In genomic region chr17:39813631-39814030, GRCh38 we compare ENCODE assay signal across 13 cellular contexts. TPM values are rescaled to one million over a fixed set of nuclear protein-coding genes. Genes with fewer than 3 reads are reported as not detected.
A peak's percentile ranks its signal among the peaks of the same experiment; 100 is the strongest.
DNase-seq lines count a peak whose midpoint lies in the region; ATAC-seq, FAIRE-seq and TF ChIP-seq lines count a peak whose summit lies in the region.
"Had no signal": no experiment of that assay in that cellular context is flagged by ENCODE, and none has a peak within 500 bp of the region (broad histone marks: within the 10 kb centered on the region; RNA-seq: fewer than 3 reads in every experiment).

No MANE protein-coding gene starts in this region.

- no peak overlapping the region for H3K4me3 ChIP-seq in gastroesophageal sphincter
- H3K4me3 ChIP-seq: testis had no signal

- no peaks in the 10 kb centered on the region for H3K4me1 ChIP-seq in gastroesophageal sphincter
- H3K4me1 ChIP-seq: BE2C, testis had no signal

- H3K4me3 Mint-ChIP-seq in activated CD4-positive, alpha-beta T cell treated with anti-CD3 and anti-CD28 coated beads, Interleukin-2, amount 10 ng/mL, durations not matched to agents 7 days and 5 days, result peak overlapping the region; percentile 61
- peak overlapping the region; percentile 80 for H3K4me3 Mint-ChIP-seq in activated naive CD4-positive, alpha-beta T cell treated with anti-CD3 and anti-CD28 coated beads, Interleukin-2, amount 50 U/mL, for 24 hours

- H3K27me3 Mint-ChIP-seq in activated CD4-positive, alpha-beta T cell treated with anti-CD3 and anti-CD28 coated beads, Interleukin-2, amount 10 ng/mL, durations not matched to agents 7 days and 5 days, result no peaks in the 10 kb centered on the region
- H3K27me3 Mint-ChIP-seq in activated naive CD4-positive, alpha-beta T cell treated with anti-CD3 and anti-CD28 coated beads, Interleukin-2, amount 50 U/mL, for 24 hours, result no peaks in the 10 kb centered on the region

- TF ChIP-seq CTCF in gastroesophageal sphincter (IDR thresholded peaks at IDR 0.05), result no peak

- TF ChIP-seq POLR2A in gastroesophageal sphincter (IDR thresholded peaks at IDR 0.05), result no peak

- peaks cover 64% of the 10 kb centered on the region for H3K4me1 Mint-ChIP-seq in activated CD4-positive, alpha-beta T cell treated with anti-CD3 and anti-CD28 coated beads, Interleukin-2, amount 10 ng/mL, durations not matched to agents 7 days and 5 days
- peaks cover 76% of the 10 kb centered on the region for H3K4me1 Mint-ChIP-seq in activated naive CD4-positive, alpha-beta T cell treated with anti-CD3 and anti-CD28 coated beads, Interleukin-2, amount 50 U/mL, for 24 hours

- H3K9me3 ChIP-seq in gastroesophageal sphincter, result no peaks in the 10 kb centered on the region
- H3K9me3 ChIP-seq: BE2C, testis had no signal

- peaks cover 57% of the 10 kb centered on the region for H3K36me3 Mint-ChIP-seq in activated CD4-positive, alpha-beta T cell treated with anti-CD3 and anti-CD28 coated beads, Interleukin-2, amount 10 ng/mL, durations not matched to agents 7 days and 5 days (ENCODE audit: low read depth)
- H3K36me3 Mint-ChIP-seq in activated naive CD4-positive, alpha-beta T cell treated with anti-CD3 and anti-CD28 coated beads, Interleukin-2, amount 50 U/mL, for 24 hours, result peaks cover 28% of the 10 kb centered on the region

- peak overlapping the region; percentile 93 for H3K27ac Mint-ChIP-seq in activated CD4-positive, alpha-beta T cell treated with anti-CD3 and anti-CD28 coated beads, Interleukin-2, amount 10 ng/mL, durations not matched to agents 7 days and 5 days
- peak overlapping the region; percentile 85 for H3K27ac Mint-ChIP-seq in activated naive CD4-positive, alpha-beta T cell treated with anti-CD3 and anti-CD28 coated beads, Interleukin-2, amount 50 U/mL, for 24 hours

- 20 to 79% methylated on average over 1 to 11 of the region's 11 CpGs for WGBS in gastroesophageal sphincter (ENCODE audit: low coverage in 1 of 2), 2 donors

- CTCF ChIA-PET in activated CD4-positive, alpha-beta T cell treated with anti-CD3 and anti-CD28 coated beads, Interleukin-2, amount 10 ng/mL, durations not matched to agents 7 days and 5 days (lab: Charles Lee), result interaction anchor here (0.6 to 1.8 kb wide), 3 partner anchors 8 to 163 kb away, joined by 3 to 6 read pairs (median 4); no protein-coding TSS in a partner anchor

- FAIRE-seq in GM18507 (lab: Jason Lieb, UNC), result peak; percentile 54

- H3K27ac ChIP-seq in gastroesophageal sphincter, result no peak overlapping the region
- H3K27ac ChIP-seq: testis had no signal

- no peak for TF ChIP-seq EP300 in gastroesophageal sphincter (IDR thresholded peaks at IDR 0.05)

- no peak for DNase-seq in GM18507 (ENCODE audit: extremely low spot score, insufficient read length, low read depth)
- peak; percentile 59 for DNase-seq in activated CD4-positive, alpha-beta T cell treated with anti-CD3 and anti-CD28 coated beads, Interleukin-2, amount 10 ng/mL, durations not matched to agents 7 days and 5 days
- peak; percentile 30 to 38 for DNase-seq in stimulated activated CD4-positive, alpha-beta T cell treated with anti-CD3 and anti-CD28 coated beads, Interleukin-2, amount 100 ng/mL, for 48 hours
- no peak for DNase-seq in NCI-H2107 (lab: John Stamatoyannopoulos, UW)
- DNase-seq in NCI-H187 (lab: John Stamatoyannopoulos, UW), result no peak
- DNase-seq: BE2C, NCI-H748 treated with DMSO at 0.1 percent for 48 hours, testis had no signal

- H3K27me3 ChIP-seq in gastroesophageal sphincter, result peaks cover 22% of the 10 kb centered on the region
- H3K27me3 ChIP-seq: testis had no signal

- no peaks in the 10 kb centered on the region for H3K36me3 ChIP-seq in gastroesophageal sphincter
- H3K36me3 ChIP-seq: BE2C had no signal

- peaks cover 6% of the 10 kb centered on the region for H3K9me3 Mint-ChIP-seq in activated CD4-positive, alpha-beta T cell treated with anti-CD3 and anti-CD28 coated beads, Interleukin-2, amount 10 ng/mL, durations not matched to agents 7 days and 5 days
- H3K9me3 Mint-ChIP-seq in activated naive CD4-positive, alpha-beta T cell treated with anti-CD3 and anti-CD28 coated beads, Interleukin-2, amount 50 U/mL, for 24 hours, result no peaks in the 10 kb centered on the region

- POLR2A ChIA-PET in activated CD4-positive, alpha-beta T cell treated with anti-CD3 and anti-CD28 coated beads, Interleukin-2, amount 10 ng/mL, durations not matched to agents 7 days and 5 days (lab: Charles Lee), result no interaction called here

- no peak for ATAC-seq in gastroesophageal sphincter
- no peak for ATAC-seq in HG03097 (IDR thresholded peaks at IDR 0.05; ENCODE audit: low FRiP score, unreplicated experiment)

RNA-seq across cellular contexts. Expression of gene IKZF3, which starts 50.5 kb away (rescaled TPM):
- 10 to 100 TPM; 33.1 to 39.8 TPM for total RNA-seq in activated CD4-positive, alpha-beta T cell treated with anti-CD3 and anti-CD28 coated beads, Interleukin-2, amount 10 ng/mL, durations not matched to agents 7 days and 5 days
- 1 to 10 TPM in 2 of 4 donors, under 1 TPM in 2; 0.62 to 1.5 (median 0.95) TPM for total RNA-seq in gastroesophageal sphincter
- total RNA-seq: cerebellum, lung microvascular endothelial cell had no signal

RNA-seq across cellular contexts. Expression of gene ZPBP2, which starts 54.4 kb away (rescaled TPM):
- not detected for total RNA-seq in activated CD4-positive, alpha-beta T cell treated with anti-CD3 and anti-CD28 coated beads, Interleukin-2, amount 10 ng/mL, durations not matched to agents 7 days and 5 days
- total RNA-seq in gastroesophageal sphincter, result not detected
- total RNA-seq: cerebellum, lung microvascular endothelial cell had no signal

Comparison
In these comparisons a context has a peak if more than half of its experiments do, and no peak if none do; other contexts are left out.
1. DNase-seq: peak in activated CD4-positive, alpha-beta T cell treated with anti-CD3 and anti-CD28 coated beads, Interleukin-2, amount 10 ng/mL, durations not matched to agents 7 days and 5 days (single experiment) and stimulated activated CD4-positive, alpha-beta T cell treated with anti-CD3 and anti-CD28 coated beads, Interleukin-2, amount 100 ng/mL, for 48 hours (2 of 2); none in GM18507 (single experiment), NCI-H2107 (single experiment) and NCI-H187 (0 of 2).
2. RNA of gene IKZF3, which starts 50.5 kb away (total RNA-seq): 33.1 to 39.8 TPM in activated CD4-positive, alpha-beta T cell treated with anti-CD3 and anti-CD28 coated beads, Interleukin-2, amount 10 ng/mL, durations not matched to agents 7 days and 5 days; 0.62 to 1.5 TPM in gastroesophageal sphincter; every median in the first group is over 10 times any median in the second.